8 cellular contexts compared by ENCODE assay signal in the genomic region with DNA sequence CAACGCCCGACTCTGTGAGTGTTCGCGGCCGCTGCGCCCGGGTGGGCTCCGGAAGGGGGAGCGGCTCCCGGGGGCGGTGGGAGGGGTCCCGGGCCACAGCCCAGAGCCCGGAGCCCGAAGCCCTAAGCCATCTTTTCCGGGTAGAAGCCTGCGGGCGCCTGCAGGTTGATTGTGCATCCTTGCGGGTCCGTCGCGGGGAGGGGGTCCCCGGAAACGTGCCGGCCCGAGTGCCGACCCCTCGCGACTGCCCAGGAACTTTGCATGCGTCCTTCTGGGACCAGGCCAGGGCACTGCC. TPM values are rescaled to one million over a fixed set of nuclear protein-coding genes. Genes with fewer than 3 reads are reported as not detected.
DNase-seq lines count a peak whose midpoint lies in the region; ATAC-seq lines count a peak whose summit lies in the region.

No MANE protein-coding gene starts in this region.

- H3K27me3 ChIP-seq in HUES6 (ENCODE audit: control insufficient read depth, insufficient read depth, low read length) (peaks cover 22% of the 10 kb centered on the region), endocrine pancreas (ENCODE audit: control insufficient read depth, insufficient read depth, low read length) (no peaks in the 10 kb centered on the region)

- H3K9me3 Mint-ChIP-seq in activated CD4-positive, alpha-beta T cell treated with anti-CD3 and anti-CD28 coated beads, Interleukin-2, amount 10 ng/mL, durations not matched to agents 24 days and 14 days, result no peaks in the 10 kb centered on the region
- no peaks in the 10 kb centered on the region for H3K9me3 Mint-ChIP-seq in naive B cell
- no peaks in the 10 kb centered on the region for H3K9me3 Mint-ChIP-seq in stimulated activated naive CD8-positive, alpha-beta T cell treated with anti-CD3 and anti-CD28 coated beads, Interleukin-15, amount 100 ng/mL, for 72 hours

- H3K36me3 ChIP-seq in HUES6 (ENCODE audit: control insufficient read depth, insufficient read depth, low read length), result no peaks in the 10 kb centered on the region
- H3K36me3 ChIP-seq in endocrine pancreas (ENCODE audit: control insufficient read depth, insufficient read depth, low read length), result no peaks in the 10 kb centered on the region

- peak overlapping the region; percentile 67 for H3K9ac ChIP-seq in HUES6 (ENCODE audit: low read length)
- H3K9ac ChIP-seq in endocrine pancreas (ENCODE audit: control insufficient read depth, insufficient read depth, low read length), result peak overlapping the region; percentile 88

- H3K27me3 Mint-ChIP-seq in activated CD4-positive, alpha-beta T cell treated with anti-CD3 and anti-CD28 coated beads, Interleukin-2, amount 10 ng/mL, durations not matched to agents 24 days and 14 days, result peaks cover 2% of the 10 kb centered on the region
- H3K27me3 Mint-ChIP-seq in naive B cell, result peaks cover 0 to 9% (median 0%) of the 10 kb centered on the region in 3 donors
- H3K27me3 Mint-ChIP-seq in stimulated activated naive CD8-positive, alpha-beta T cell treated with anti-CD3 and anti-CD28 coated beads, Interleukin-15, amount 100 ng/mL, for 72 hours, result no peaks in the 10 kb centered on the region

- H3K4me1 Mint-ChIP-seq in activated CD4-positive, alpha-beta T cell treated with anti-CD3 and anti-CD28 coated beads, Interleukin-2, amount 10 ng/mL, durations not matched to agents 24 days and 14 days, result peaks cover 49% of the 10 kb centered on the region
- peaks cover 42 to 52% (median 51%) of the 10 kb centered on the region in 3 donors for H3K4me1 Mint-ChIP-seq in naive B cell
- H3K4me1 Mint-ChIP-seq in stimulated activated naive CD8-positive, alpha-beta T cell treated with anti-CD3 and anti-CD28 coated beads, Interleukin-15, amount 100 ng/mL, for 72 hours, result peaks cover 69% of the 10 kb centered on the region

- H3K4me1 ChIP-seq in HUES6 (ENCODE audit: control insufficient read depth, insufficient read depth, low read length) (peaks cover 12% of the 10 kb centered on the region), endocrine pancreas (ENCODE audit: control insufficient read depth, insufficient read depth, low read length) (peaks cover 4% of the 10 kb centered on the region)

- H3K36me3 Mint-ChIP-seq in activated CD4-positive, alpha-beta T cell treated with anti-CD3 and anti-CD28 coated beads, Interleukin-2, amount 10 ng/mL, durations not matched to agents 24 days and 14 days (ENCODE audit: low read depth), result peaks cover 28% of the 10 kb centered on the region
- no peaks in the 10 kb centered on the region for H3K36me3 Mint-ChIP-seq in naive B cell

- no peak overlapping the region for H3K27ac ChIP-seq in HUES6 (ENCODE audit: low read depth, low read length)

- H3K27ac Mint-ChIP-seq in activated CD4-positive, alpha-beta T cell treated with anti-CD3 and anti-CD28 coated beads, Interleukin-2, amount 10 ng/mL, durations not matched to agents 24 days and 14 days, result peak overlapping the region; percentile 81
- peak overlapping the region in 5 of 6 donors; percentile 67 to 92 (median 71) for H3K27ac Mint-ChIP-seq in naive B cell
- H3K27ac Mint-ChIP-seq in stimulated activated naive CD8-positive, alpha-beta T cell treated with anti-CD3 and anti-CD28 coated beads, Interleukin-15, amount 100 ng/mL, for 72 hours, result peak overlapping the region; percentile 38 to 89

- ATAC-seq in GM19043 (IDR thresholded peaks at IDR 0.05; ENCODE audit: low read depth, unreplicated experiment) (peak; percentile 22), naive B cell (ENCODE audit: low read depth in 2 of 2) (peak; percentile 52 to 59), GM18517 (IDR thresholded peaks at IDR 0.05; ENCODE audit: unreplicated experiment) (no peak)
- peak; percentile 34 for ATAC-seq in stimulated activated naive CD8-positive, alpha-beta T cell treated with anti-CD3 and anti-CD28 coated beads, Interleukin-15, amount 100 ng/mL, for 72 hours

- DNase-seq in 8988T, result peak; percentile 39
- peak; percentile 91 for DNase-seq in activated CD4-positive, alpha-beta T cell treated with anti-CD3 and anti-CD28 coated beads, Interleukin-2, amount 10 ng/mL, durations not matched to agents 24 days and 14 days
- peak; percentile 69 for DNase-seq in naive B cell
- peak in 1 of 2 donors; percentile 61 for DNase-seq in stimulated activated naive CD8-positive, alpha-beta T cell treated with anti-CD3 and anti-CD28 coated beads, Interleukin-15, amount 100 ng/mL, for 72 hours

- intact Hi-C loops in activated CD4-positive, alpha-beta T cell treated with anti-CD3 and anti-CD28 coated beads, Interleukin-2, amount 10 ng/mL, durations not matched to agents 24 days and 14 days (cut with micrococcal nuclease), result loop anchor here (1.0 to 10.0 kb wide), 7 partner anchors 33 to 769 kb away; a partner anchor contains a TSS

- H3K9me3 ChIP-seq in HUES6 (ENCODE audit: control insufficient read depth, insufficient read depth, low read depth, low read length), result no peaks in the 10 kb centered on the region
- no peaks in the 10 kb centered on the region for H3K9me3 ChIP-seq in endocrine pancreas (ENCODE audit: control insufficient read depth, low read length)

- H3K4me3 ChIP-seq in HUES6 (ENCODE audit: low read depth, low read length) (peak overlapping the region; percentile 91), endocrine pancreas (ENCODE audit: control insufficient read depth, insufficient read depth, low read length) (peak overlapping the region; percentile 68)

- H3K4me3 Mint-ChIP-seq in activated CD4-positive, alpha-beta T cell treated with anti-CD3 and anti-CD28 coated beads, Interleukin-2, amount 10 ng/mL, durations not matched to agents 24 days and 14 days, result peak overlapping the region; percentile 78
- peak overlapping the region; percentile 87 to 98 (median 94) for H3K4me3 Mint-ChIP-seq in naive B cell
- H3K4me3 Mint-ChIP-seq in stimulated activated naive CD8-positive, alpha-beta T cell treated with anti-CD3 and anti-CD28 coated beads, Interleukin-15, amount 100 ng/mL, for 72 hours, result peak overlapping the region; percentile 82 to 95

RNA-seq across cellular contexts. Expression of a gene that starts 0.4 kb away (rescaled TPM):
- 66.5 and 71.5 TPM in 2 replicates for total RNA-seq in activated CD4-positive, alpha-beta T cell treated with anti-CD3 and anti-CD28 coated beads, Interleukin-2, amount 10 ng/mL, durations not matched to agents 24 days and 14 days
- polyA plus RNA-seq in naive B cell (ENCODE audit: low read depth in 6 of 6), result 10 to 100 TPM; 22.9 to 50.9 (median 31.6) TPM

RNA-seq across cellular contexts. Expression of a gene that starts 33.1 kb away (rescaled TPM):
- 44.3 and 44.9 TPM in 2 replicates for total RNA-seq in activated CD4-positive, alpha-beta T cell treated with anti-CD3 and anti-CD28 coated beads, Interleukin-2, amount 10 ng/mL, durations not matched to agents 24 days and 14 days
- polyA plus RNA-seq in naive B cell (ENCODE audit: low read depth in 6 of 6), result 10 to 100 TPM; 23.2 to 36.6 (median 29.1) TPM

RNA-seq across cellular contexts. Expression of a gene that starts 33.2 kb away (rescaled TPM):
- 23.4 and 26.1 TPM in 2 replicates for total RNA-seq in activated CD4-positive, alpha-beta T cell treated with anti-CD3 and anti-CD28 coated beads, Interleukin-2, amount 10 ng/mL, durations not matched to agents 24 days and 14 days
- 10 to 100 TPM; 16.6 to 38.4 (median 22.5) TPM for polyA plus RNA-seq in naive B cell (ENCODE audit: low read depth in 6 of 6)

RNA-seq across cellular contexts. Expression of a gene that starts 57.5 kb away (rescaled TPM):
- total RNA-seq in activated CD4-positive, alpha-beta T cell treated with anti-CD3 and anti-CD28 coated beads, Interleukin-2, amount 10 ng/mL, durations not matched to agents 24 days and 14 days, result not detected in 2 replicates
- polyA plus RNA-seq in naive B cell (ENCODE audit: low read depth in 6 of 6), result not detected

RNA-seq across cellular contexts. Expression of a gene that starts 58.9 kb away (rescaled TPM):
- not detected in 2 replicates for total RNA-seq in activated CD4-positive, alpha-beta T cell treated with anti-CD3 and anti-CD28 coated beads, Interleukin-2, amount 10 ng/mL, durations not matched to agents 24 days and 14 days
- not detected for polyA plus RNA-seq in naive B cell (ENCODE audit: low read depth in 6 of 6)
